Comparison of ENCODE assay signal across 25 cellular contexts in genomic region chr13:112179421-112179820, GRCh38.
DNase-seq lines count a peak whose midpoint lies in the region; ATAC-seq and TF ChIP-seq lines count a peak whose summit lies in the region.
"Had no signal": no experiment of that assay in that cellular context is flagged by ENCODE, and none has a peak within 500 bp of the region (broad histone marks: within the 10 kb centered on the region; RNA-seq: fewer than 3 reads in every experiment).

No MANE protein-coding gene starts in this region.

- no TSS peak for BruUV-seq in IMR-90 (replicated peaks; lab: Mats Ljungman, UMichigan)

- H2BK120ac ChIP-seq in H9 (ENCODE audit: low read depth, low read length, poor library complexity, severe bottlenecking): no peak overlapping the region
- no peak overlapping the region for H2BK120ac ChIP-seq in IMR-90 (ENCODE audit: low read depth, low read length)
- H2BK120ac ChIP-seq in neuronal stem cell (ENCODE audit: low read depth, low read length): no peak overlapping the region

- no peak overlapping the region for H3K4me3 Mint-ChIP-seq in H9
- H3K4me3 Mint-ChIP-seq: CD14-positive monocyte; CD4-positive, alpha-beta memory T cell; CD4-positive, CD25-positive, alpha-beta regulatory T cell; CD8-positive, alpha-beta memory T cell had no signal

- H3K27me3 Mint-ChIP-seq in H9 (ENCODE audit: low read depth): peaks cover 36% of the 10 kb centered on the region

- TF ChIP-seq POLR2A in IMR-90 (IDR thresholded peaks at IDR 0.05; ENCODE audit: low read depth, low read length) (no peak), stomach (IDR thresholded peaks at IDR 0.05) (no peak)

- in situ Hi-C loops in IMR-90 (cut with MboI; ENCODE audit: low sequenced_read_pairs) (no loop called here), GM13976 (cut with MboI; ENCODE audit: low sequenced_read_pairs, unreplicated experiment) (no loop called here)

- peaks cover 0 to under 1% (median 0%) of the 10 kb centered on the region in 3 experiments; a peak in 2 of 7 replicates for H3K36me3 Mint-ChIP-seq in H9 (ENCODE audit: insufficient read depth in 1 of 3, low read depth in 3 of 3)
- H3K36me3 Mint-ChIP-seq: CD14-positive monocyte; CD4-positive, alpha-beta memory T cell; CD4-positive, CD25-positive, alpha-beta regulatory T cell; CD8-positive, alpha-beta memory T cell had no signal

- H3K9me3 ChIP-seq in H9 (ENCODE audit: control insufficient read depth, low read depth, low read length) (no peaks in the 10 kb centered on the region), IMR-90 (ENCODE audit: control insufficient read depth, insufficient read depth, low read length) (peaks cover 64% of the 10 kb centered on the region), neuronal stem cell (replicated peaks in 1 of 2; ENCODE audit: control insufficient read depth in 2 of 2, insufficient read depth in 1 of 2, low read depth in 1 of 2, low read length in 2 of 2) (peaks cover 4 to 5% of the 10 kb centered on the region in 2 donors), stomach (peaks cover 0 to 4% (median 2%) of the 10 kb centered on the region in 4 donors)
- H3K9me3 ChIP-seq: BE2C, BLaER1 had no signal

- H3K27ac ChIP-seq in H9 (ENCODE audit: insufficient read length, low read depth, low read length) (no peak overlapping the region), IMR-90 (ENCODE audit: insufficient read depth, low read length) (no peak overlapping the region), neuronal stem cell (replicated peaks; ENCODE audit: low read length) (no peak overlapping the region), stomach (no peak overlapping the region)
- H3K27ac ChIP-seq: BLaER1 had no signal

- no peak overlapping the region for H2BK15ac ChIP-seq in H9 (ENCODE audit: low read depth, low read length)
- H2BK15ac ChIP-seq in IMR-90 (ENCODE audit: low read depth, low read length): no peak overlapping the region
- peak overlapping the region; percentile 65 for H2BK15ac ChIP-seq in neuronal stem cell (ENCODE audit: low read length)

- H3K4me1 ChIP-seq in H9 (ENCODE audit: insufficient read depth, low read length): no peaks in the 10 kb centered on the region
- no peaks in the 10 kb centered on the region for H3K4me1 ChIP-seq in IMR-90 (ENCODE audit: control insufficient read depth, insufficient read depth, low read length)
- peaks cover 3 to 13% of the 10 kb centered on the region in 2 donors for H3K4me1 ChIP-seq in neuronal stem cell (ENCODE audit: control insufficient read depth in 2 of 2, insufficient read depth in 1 of 2, low read depth in 1 of 2, low read length in 2 of 2)
- H3K4me1 ChIP-seq in stomach: no peaks in the 10 kb centered on the region
- H3K4me1 ChIP-seq: BE2C had no signal

- intact Hi-C loops in IMR-90 (cut with micrococcal nuclease) (no loop called here), stomach (cut with DNase I; ENCODE audit: low total_unique reads) (no loop called here)

- no peak for TF ChIP-seq RAD21 in IMR-90 (IDR thresholded peaks at IDR 0.05; ENCODE audit: low read length)

- no peaks in the 10 kb centered on the region for H4K20me1 ChIP-seq in H9 (ENCODE audit: control insufficient read depth, insufficient read depth, insufficient read length)
- H4K20me1 ChIP-seq in IMR-90 (ENCODE audit: insufficient read depth, low read length): no peaks in the 10 kb centered on the region
- H4K20me1 ChIP-seq: BLaER1 had no signal

- no peak overlapping the region for H4K5ac ChIP-seq in H9 (ENCODE audit: insufficient read length, low read depth, low read length)
- H4K5ac ChIP-seq in IMR-90 (ENCODE audit: low read depth, low read length): no peak overlapping the region

- no peak overlapping the region for H4K91ac ChIP-seq in H9 (ENCODE audit: insufficient read length, low read depth, low read length)
- no peak overlapping the region for H4K91ac ChIP-seq in IMR-90 (ENCODE audit: insufficient read depth, low read depth, low read length)
- H4K91ac ChIP-seq in neuronal stem cell (ENCODE audit: low read depth, low read length, poor library complexity): no peak overlapping the region

- H3K4me2 ChIP-seq in H9 (ENCODE audit: insufficient read depth, insufficient read length, low read length) (no peak overlapping the region), IMR-90 (ENCODE audit: low read depth, low read length) (no peak overlapping the region), neuronal stem cell (ENCODE audit: insufficient read depth, low read length, poor library complexity, severe bottlenecking) (no peak overlapping the region)
- H3K4me2 ChIP-seq: BLaER1 had no signal

- H3K4me3 ChIP-seq in IMR-90 (ENCODE audit: insufficient read depth, low read depth, low read length) (no peak overlapping the region), neuronal stem cell (ENCODE audit: low read length in 2 of 2) (no peak overlapping the region), stomach (no peak overlapping the region)
- H3K4me3 ChIP-seq: BLaER1, GM12878 had no signal

- H3K27ac Mint-ChIP-seq in H9: no peak overlapping the region
- H3K27ac Mint-ChIP-seq: CD14-positive monocyte; CD4-positive, CD25-positive, alpha-beta regulatory T cell; CD8-positive, alpha-beta memory T cell had no signal

- no peak overlapping the region for H2AK5ac ChIP-seq in H9 (ENCODE audit: insufficient read length, low read length)
- H2AK5ac ChIP-seq in IMR-90 (ENCODE audit: low read depth, low read length): no peak overlapping the region
- H2AK5ac ChIP-seq in neuronal stem cell (ENCODE audit: low read depth, low read length): peak overlapping the region; percentile 24

- no peak overlapping the region for H3T11ph ChIP-seq in H9 (ENCODE audit: low read length)

- H3K27me3 ChIP-seq in H9 (ENCODE audit: insufficient read depth, low read length) (no peaks in the 10 kb centered on the region; the same call in 1 of the 2 replicates), IMR-90 (ENCODE audit: control insufficient read depth, insufficient read depth, low read length) (no peaks in the 10 kb centered on the region), neuronal stem cell (ENCODE audit: control insufficient read depth in 3 of 3, insufficient read depth in 3 of 3, low read depth in 1 of 3, low read length in 3 of 3) (no peaks in the 10 kb centered on the region), stomach (peaks cover 0 to 28% (median 0%) of the 10 kb centered on the region in 3 donors)

- no peak overlapping the region for H2AK9ac ChIP-seq in IMR-90 (replicated peaks; ENCODE audit: low read depth, low read length, poor library complexity)

- H3K18ac ChIP-seq in H9 (ENCODE audit: insufficient read length, low read depth, low read length) (no peak overlapping the region), IMR-90 (ENCODE audit: low read depth, low read length) (no peak overlapping the region), neuronal stem cell (ENCODE audit: low read length) (peak overlapping the region; percentile 82)

- H3K79me1 ChIP-seq in H9 (ENCODE audit: insufficient read depth, low read depth, low read length, poor library complexity, severe bottlenecking) (no peaks in the 10 kb centered on the region), IMR-90 (ENCODE audit: low read depth in 1 of 2, low read length in 2 of 2) (no peaks in the 10 kb centered on the region), neuronal stem cell (ENCODE audit: low read depth, low read length) (no peaks in the 10 kb centered on the region)

- H3K9me1 ChIP-seq in IMR-90 (ENCODE audit: insufficient read depth, low read length): no peaks in the 10 kb centered on the region

- CTCF ChIA-PET in IMR-90 (lab: Yijun Ruan, JAX): no interaction called here

- peaks cover under 1 to 2% of the 10 kb centered on the region in 2 experiments; a peak in 3 of 5 replicates for H3K9me3 Mint-ChIP-seq in H9

- no peak for DNase-seq in H9
- DNase-seq in IMR-90: no peak
- peak; percentile 36 for DNase-seq in islet precursor cell
- no peak for DNase-seq in neuronal stem cell (ENCODE audit: low spot score)
- DNase-seq in DMS 273 treated with DMSO at 0.1 percent for 48 hours (lab: John Stamatoyannopoulos, UW): no peak
- DNase-seq in GM13976 (ENCODE audit: low spot score): no peak
- no peak for DNase-seq in stomach
- no peak for DNase-seq in iPS-NIHi11 (ENCODE audit: low spot score)
- DNase-seq: 8988T; ACHN; BE2C; C1 segment of cervical spinal cord; CD4-positive, alpha-beta memory T cell; CD4-positive, CD25-positive, alpha-beta regulatory T cell; CD8-positive, alpha-beta memory T cell; COR-L47; DMS153; DMS53; DMS79; DND-41; EL; GDM1 had no signal

- H3K14ac ChIP-seq in H9 (ENCODE audit: insufficient read depth, low read length) (peak overlapping the region; percentile 6; the same call in 1 of the 2 replicates), IMR-90 (replicated peaks; ENCODE audit: low read depth, low read length) (no peak overlapping the region), neuronal stem cell (ENCODE audit: low read length) (no peak overlapping the region)

- TF ChIP-seq EP300 in stomach (IDR thresholded peaks at IDR 0.05): no peak

- ATAC-seq in IMR-90 (ENCODE audit: low read depth): no peak
- ATAC-seq: GM12878 had no signal

- H2BK20ac ChIP-seq in H9 (ENCODE audit: low read depth, low read length, poor library complexity, severe bottlenecking) (no peak overlapping the region), IMR-90 (ENCODE audit: low read depth, low read length) (no peak overlapping the region)

- H3K56ac ChIP-seq in H9 (ENCODE audit: insufficient read length, low read depth, low read length) (no peak overlapping the region), IMR-90 (ENCODE audit: extremely low read depth, insufficient read depth, low read length) (no peak overlapping the region)

- no peak overlapping the region for H2BK12ac ChIP-seq in H9 (ENCODE audit: insufficient read length, low read depth, low read length)
- peak overlapping the region; percentile 59 for H2BK12ac ChIP-seq in neuronal stem cell (ENCODE audit: low read length)

- H3K36me3 ChIP-seq in IMR-90 (ENCODE audit: control insufficient read depth, insufficient read depth, low read length) (no peaks in the 10 kb centered on the region), neuronal stem cell (replicated peaks in 1 of 2; ENCODE audit: control insufficient read depth in 2 of 2, insufficient read depth in 2 of 2, low read length in 2 of 2) (no peaks in the 10 kb centered on the region), stomach (no peaks in the 10 kb centered on the region)
- H3K36me3 ChIP-seq: BE2C, BLaER1 had no signal

- no CpG with 5 or more reads among the region's 9 CpGs for WGBS in H9 (ENCODE audit: extremely low coverage, insufficient read length, low lambda C conversion rate)
- WGBS in IMR-90 (ENCODE audit: extremely low coverage in 2 of 2, insufficient read length in 1 of 2), 2 experiments: no CpG with 5 or more reads among the region's 9 CpGs
- WGBS in neuronal stem cell (ENCODE audit: extremely low coverage in 2 of 2, insufficient read length in 2 of 2, insufficient replicate concordance in 1 of 2), 2 donors: no CpG with 5 or more reads among the region's 9 CpGs
- 81 to 87% (median 85%) methylated on average over 9 of the region's 9 CpGs for WGBS in stomach, 5 donors

- H3K23me2 ChIP-seq in H9 (ENCODE audit: insufficient read length, low read depth, low read length, poor library complexity, severe bottlenecking): no peaks in the 10 kb centered on the region

- H2AFZ ChIP-seq in H9 (ENCODE audit: low read length) (no peak overlapping the region), IMR-90 (replicated peaks; ENCODE audit: low read length, poor library complexity) (peak overlapping the region; percentile 26), neuronal stem cell (ENCODE audit: low read length) (no peak overlapping the region)

- dilution Hi-C loops in IMR-90 (cut with HindIII; ENCODE audit: low sequenced_read_pairs, unreplicated experiment): no loop called here

- H3K23ac ChIP-seq in H9 (ENCODE audit: insufficient read length, low read depth, low read length): no peak overlapping the region
- H3K23ac ChIP-seq in IMR-90 (ENCODE audit: low read depth, low read length): no peak overlapping the region
- H3K23ac ChIP-seq in neuronal stem cell (ENCODE audit: low read depth, low read length, poor library complexity): no peak overlapping the region

- no peak overlapping the region for H2BK5ac ChIP-seq in H9 (ENCODE audit: insufficient read length, low read length)
- H2BK5ac ChIP-seq in IMR-90 (ENCODE audit: low read depth, low read length, poor library complexity, severe bottlenecking): no peak overlapping the region
- H2BK5ac ChIP-seq in neuronal stem cell (ENCODE audit: low read length): no peak overlapping the region

- no peak overlapping the region for H3K4ac ChIP-seq in H9 (ENCODE audit: low read depth, low read length)
- H3K4ac ChIP-seq in IMR-90 (ENCODE audit: low read depth, low read length): no peak overlapping the region
- H3K4ac ChIP-seq in neuronal stem cell (ENCODE audit: low read length): no peak overlapping the region

- H3K9ac ChIP-seq in H9 (ENCODE audit: extremely low read depth, insufficient read length, low read length) (no peak overlapping the region), IMR-90 (ENCODE audit: low read depth, low read length) (no peak overlapping the region), neuronal stem cell (ENCODE audit: low read depth, low read length, poor library complexity) (no peak overlapping the region)
- H3K9ac ChIP-seq: BLaER1 had no signal

- TF ChIP-seq CTCF in H9 (conservative IDR thresholded peaks at IDR 0.05) (no peak), IMR-90 (conservative IDR thresholded peaks at IDR 0.05; ENCODE audit: low read depth, low read length) (no peak), GM13976 (IDR thresholded peaks at IDR 0.05; ENCODE audit: borderline replicate concordance, control extremely low read depth, extremely low read depth, insufficient read depth, missing control alignments) (no peak), stomach (IDR thresholded peaks at IDR 0.05) (no peak)

- POLR2A ChIA-PET in IMR-90 (lab: Charles Lee; ENCODE audit: unreplicated experiment): no interaction called here

- no peaks in the 10 kb centered on the region for H3K79me2 ChIP-seq in H9 (ENCODE audit: insufficient read depth, low read length)

- H3K4me1 Mint-ChIP-seq in H9: peaks cover 3 to 6% of the 10 kb centered on the region in 2 experiments; a peak in 2 of 4 replicates
- H3K4me1 Mint-ChIP-seq: CD4-positive, CD25-positive, alpha-beta regulatory T cell; CD8-positive, alpha-beta memory T cell had no signal

- H4K8ac ChIP-seq in H9 (replicated peaks; ENCODE audit: insufficient read length, low read depth, low read length) (no peak overlapping the region), IMR-90 (ENCODE audit: low read depth in 2 of 2, low read length in 2 of 2) (no peak overlapping the region), neuronal stem cell (ENCODE audit: low read depth, low read length) (no peak overlapping the region)
